ENCODE assay signal across 23 cellular contexts in the genomic region with DNA sequence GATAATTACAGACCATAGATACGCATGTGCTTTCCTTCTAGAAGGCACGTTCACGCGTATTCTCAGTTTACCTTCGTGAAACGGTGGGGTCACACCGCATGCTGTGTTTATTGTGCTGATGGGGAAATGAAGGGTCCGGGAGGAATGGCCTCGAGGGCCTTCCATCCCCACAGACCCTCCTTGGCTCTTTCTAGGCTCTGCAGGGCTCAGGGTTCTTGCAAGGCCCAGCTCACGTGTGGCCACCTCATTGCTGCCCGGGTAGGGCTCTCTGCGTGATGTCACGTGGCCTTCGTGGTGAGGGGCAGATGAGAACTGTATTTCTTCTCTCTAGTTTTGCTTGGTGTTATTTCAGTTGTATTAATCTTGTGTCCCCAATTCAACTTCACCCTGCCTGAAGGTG.
DNase-seq lines count a peak whose midpoint lies in the region; ATAC-seq, FAIRE-seq and TF ChIP-seq lines count a peak whose summit lies in the region.
"Had no signal": no experiment of that assay in that cellular context is flagged by ENCODE, and none has a peak within 500 bp of the region (broad histone marks: within the 10 kb centered on the region; RNA-seq: fewer than 3 reads in every experiment).

No MANE protein-coding gene starts in this region.

- H3K14ac ChIP-seq in neuronal stem cell (ENCODE audit: low read length): no peak overlapping the region

- no peak overlapping the region for H2AFZ ChIP-seq in neuronal stem cell (ENCODE audit: low read length)

- H3K4me1 Mint-ChIP-seq in effector memory CD8-positive, alpha-beta T cell (ENCODE audit: low read depth in 2 of 2): peaks cover 0 to 6% of the 10 kb centered on the region in 2 donors
- no peaks in the 10 kb centered on the region for H3K4me1 Mint-ChIP-seq in glutamatergic neuron (ENCODE audit: low read depth, unreplicated experiment)
- H3K4me1 Mint-ChIP-seq: CD14-positive monocyte had no signal

- H4K91ac ChIP-seq in neuronal stem cell (ENCODE audit: low read depth, low read length, poor library complexity): no peak overlapping the region

- peaks cover 3% of the 10 kb centered on the region for H3K79me1 ChIP-seq in neuronal stem cell (ENCODE audit: low read depth, low read length)

- intact Hi-C loops in esophagus muscularis mucosa (cut with DNase I): no loop called here

- H3K4me3 ChIP-seq in esophagus muscularis mucosa (no peak overlapping the region), neuronal stem cell (ENCODE audit: low read length in 2 of 2) (no peak overlapping the region)
- H3K4me3 ChIP-seq: A549; BLaER1 treated with 17β-estradiol and CSF1 and Interleukin-3, amounts not matched to agents 10 nM and 100 nM had no signal

- TF ChIP-seq POLR2A in esophagus muscularis mucosa (IDR thresholded peaks at IDR 0.05; ENCODE audit: low read depth) (no peak), H54 (IDR thresholded peaks at IDR 0.05; ENCODE audit: low read depth, low read length) (no peak)

- ATAC-seq in effector memory CD8-positive, alpha-beta T cell (replicated peaks): no peak
- ATAC-seq: A549 had no signal

- no peak for DNase-seq in effector memory CD8-positive, alpha-beta T cell
- DNase-seq in esophagus muscularis mucosa (ENCODE audit: extremely low spot score) (peak; percentile 75), neuronal stem cell (ENCODE audit: low spot score) (no peak), SK-N-DZ (ENCODE audit: low spot score) (no peak), glutamatergic neuron (no peak), H54 (ENCODE audit: insufficient read length, low spot score) (no peak)
- DNase-seq: 8988T; ACHN; AML-193; BE2C; Calu3; CD4-positive, alpha-beta memory T cell; COR-L47; DMS53; DMS79 treated with DMSO at 0.1 percent for 48 hours; GF-D8; GOT3; H7; HCEC 1CT had no signal

- peaks cover 0 to 14% of the 10 kb centered on the region in 2 donors for H3K27me3 Mint-ChIP-seq in effector memory CD8-positive, alpha-beta T cell
- peaks cover 2% of the 10 kb centered on the region for H3K27me3 Mint-ChIP-seq in glutamatergic neuron (ENCODE audit: unreplicated experiment)

- H3K36me3 ChIP-seq in esophagus muscularis mucosa (no peaks in the 10 kb centered on the region), neuronal stem cell (replicated peaks in 1 of 2; ENCODE audit: control insufficient read depth in 2 of 2, insufficient read depth in 2 of 2, low read length in 2 of 2) (no peaks in the 10 kb centered on the region)
- H3K36me3 ChIP-seq: BE2C; BLaER1 treated with 17β-estradiol and CSF1 and Interleukin-3, amounts not matched to agents 10 nM and 100 nM had no signal

- H3K9me3 ChIP-seq in esophagus muscularis mucosa: no peaks in the 10 kb centered on the region
- H3K9me3 ChIP-seq in neuronal stem cell (replicated peaks in 1 of 2; ENCODE audit: control insufficient read depth in 2 of 2, insufficient read depth in 1 of 2, low read depth in 1 of 2, low read length in 2 of 2): peaks cover 0 to 2% of the 10 kb centered on the region in 2 donors
- H3K9me3 ChIP-seq: BE2C had no signal

- H3K36me3 Mint-ChIP-seq in effector memory CD8-positive, alpha-beta T cell (ENCODE audit: insufficient read depth): no peaks in the 10 kb centered on the region
- H3K36me3 Mint-ChIP-seq in glutamatergic neuron (ENCODE audit: unreplicated experiment): peaks cover 4% of the 10 kb centered on the region
- H3K36me3 Mint-ChIP-seq: CD14-positive monocyte; CD4-positive, alpha-beta memory T cell had no signal

- no peak overlapping the region for H2AK5ac ChIP-seq in neuronal stem cell (ENCODE audit: low read depth, low read length)

- no peak overlapping the region for H3K4ac ChIP-seq in neuronal stem cell (ENCODE audit: low read length)

- no peaks in the 10 kb centered on the region for H3K9me3 Mint-ChIP-seq in effector memory CD8-positive, alpha-beta T cell
- H3K9me3 Mint-ChIP-seq in glutamatergic neuron (ENCODE audit: unreplicated experiment): peaks cover 12% of the 10 kb centered on the region
- H3K9me3 Mint-ChIP-seq: CD4-positive, alpha-beta memory T cell had no signal

- H3K27ac Mint-ChIP-seq in effector memory CD8-positive, alpha-beta T cell: peak overlapping the region in 1 of 2 donors; percentile 67
- no peak overlapping the region for H3K27ac Mint-ChIP-seq in glutamatergic neuron (ENCODE audit: unreplicated experiment)
- H3K27ac Mint-ChIP-seq: CD14-positive monocyte had no signal

- FAIRE-seq in H54 (lab: Jason Lieb, UNC): no peak
- FAIRE-seq: A549, GM12891 had no signal

- no peak overlapping the region for H2BK5ac ChIP-seq in neuronal stem cell (ENCODE audit: low read length)

- H3K27me3 ChIP-seq in esophagus muscularis mucosa: peaks cover 0 to 15% (median 0%) of the 10 kb centered on the region in 4 donors
- H3K27me3 ChIP-seq in neuronal stem cell (ENCODE audit: control insufficient read depth in 3 of 3, insufficient read depth in 3 of 3, low read depth in 1 of 3, low read length in 3 of 3): no peaks in the 10 kb centered on the region
- H3K27me3 ChIP-seq: BE2C; BLaER1 treated with 17β-estradiol and CSF1 and Interleukin-3, amounts not matched to agents 10 nM and 100 nM had no signal

- whole genome bisulfite sequencing in esophagus muscularis mucosa: 93% methylated on average over 12 of the region's 14 CpGs
- no CpG with 5 or more reads among the region's 14 CpGs for WGBS in neuronal stem cell (ENCODE audit: extremely low coverage in 2 of 2, insufficient read length in 2 of 2, insufficient replicate concordance in 1 of 2), 2 donors

- H3K9ac ChIP-seq in neuronal stem cell (ENCODE audit: low read depth, low read length, poor library complexity): peak overlapping the region; percentile 73
- H3K9ac ChIP-seq: BLaER1 treated with 17β-estradiol and CSF1 and Interleukin-3, amounts not matched to agents 10 nM and 100 nM had no signal

- H3K27ac ChIP-seq in esophagus muscularis mucosa (replicated peaks in 1 of 4) (no peak overlapping the region), neuronal stem cell (replicated peaks; ENCODE audit: low read length) (no peak overlapping the region)
- H3K27ac ChIP-seq: A549; BLaER1 treated with 17β-estradiol and CSF1 and Interleukin-3, amounts not matched to agents 10 nM and 100 nM had no signal

- TF ChIP-seq EP300 in esophagus muscularis mucosa (IDR thresholded peaks at IDR 0.05): no peak

- H3K4me3 Mint-ChIP-seq in effector memory CD8-positive, alpha-beta T cell: peak overlapping the region; percentile 21 to 58
- H3K4me3 Mint-ChIP-seq in glutamatergic neuron (ENCODE audit: unreplicated experiment): no peak overlapping the region
- H3K4me3 Mint-ChIP-seq: CD14-positive monocyte had no signal

- no peak overlapping the region for H2BK12ac ChIP-seq in neuronal stem cell (ENCODE audit: low read length)

- no peak overlapping the region for H3K23ac ChIP-seq in neuronal stem cell (ENCODE audit: low read depth, low read length, poor library complexity)

- no peak overlapping the region for H3K4me2 ChIP-seq in neuronal stem cell (ENCODE audit: insufficient read depth, low read length, poor library complexity, severe bottlenecking)
- H3K4me2 ChIP-seq: A549; BLaER1 treated with 17β-estradiol and CSF1 and Interleukin-3, amounts not matched to agents 10 nM and 100 nM had no signal

- H2BK120ac ChIP-seq in neuronal stem cell (ENCODE audit: low read depth, low read length): no peak overlapping the region

- TF ChIP-seq CTCF in esophagus muscularis mucosa (IDR thresholded peaks at IDR 0.05) (no peak), glutamatergic neuron (IDR thresholded peaks at IDR 0.05; ENCODE audit: partially characterized antibody, unreplicated experiment) (no peak)

- H2BK15ac ChIP-seq in neuronal stem cell (ENCODE audit: low read length): no peak overlapping the region

- no peak overlapping the region for H4K8ac ChIP-seq in neuronal stem cell (ENCODE audit: low read depth, low read length)

- H3K4me1 ChIP-seq in esophagus muscularis mucosa (no peaks in the 10 kb centered on the region), neuronal stem cell (ENCODE audit: control insufficient read depth in 2 of 2, insufficient read depth in 1 of 2, low read depth in 1 of 2, low read length in 2 of 2) (no peaks in the 10 kb centered on the region)
- H3K4me1 ChIP-seq: A549, BE2C had no signal

- H3K18ac ChIP-seq in neuronal stem cell (ENCODE audit: low read length): no peak overlapping the region
